ENCODE assay signal across 1 cellular context in genomic region chr15:77944002-77944867, GRCh38.
TF ChIP-seq lines count a peak whose summit lies in the region.

No MANE protein-coding gene starts in this region.

TF ChIP-seq in HepG2, 621 proteins besides CTCF, POLR2A, EP300 and RAD21 (continued from another document and continues in another):
- TF ChIP-seq, protein P1, sequence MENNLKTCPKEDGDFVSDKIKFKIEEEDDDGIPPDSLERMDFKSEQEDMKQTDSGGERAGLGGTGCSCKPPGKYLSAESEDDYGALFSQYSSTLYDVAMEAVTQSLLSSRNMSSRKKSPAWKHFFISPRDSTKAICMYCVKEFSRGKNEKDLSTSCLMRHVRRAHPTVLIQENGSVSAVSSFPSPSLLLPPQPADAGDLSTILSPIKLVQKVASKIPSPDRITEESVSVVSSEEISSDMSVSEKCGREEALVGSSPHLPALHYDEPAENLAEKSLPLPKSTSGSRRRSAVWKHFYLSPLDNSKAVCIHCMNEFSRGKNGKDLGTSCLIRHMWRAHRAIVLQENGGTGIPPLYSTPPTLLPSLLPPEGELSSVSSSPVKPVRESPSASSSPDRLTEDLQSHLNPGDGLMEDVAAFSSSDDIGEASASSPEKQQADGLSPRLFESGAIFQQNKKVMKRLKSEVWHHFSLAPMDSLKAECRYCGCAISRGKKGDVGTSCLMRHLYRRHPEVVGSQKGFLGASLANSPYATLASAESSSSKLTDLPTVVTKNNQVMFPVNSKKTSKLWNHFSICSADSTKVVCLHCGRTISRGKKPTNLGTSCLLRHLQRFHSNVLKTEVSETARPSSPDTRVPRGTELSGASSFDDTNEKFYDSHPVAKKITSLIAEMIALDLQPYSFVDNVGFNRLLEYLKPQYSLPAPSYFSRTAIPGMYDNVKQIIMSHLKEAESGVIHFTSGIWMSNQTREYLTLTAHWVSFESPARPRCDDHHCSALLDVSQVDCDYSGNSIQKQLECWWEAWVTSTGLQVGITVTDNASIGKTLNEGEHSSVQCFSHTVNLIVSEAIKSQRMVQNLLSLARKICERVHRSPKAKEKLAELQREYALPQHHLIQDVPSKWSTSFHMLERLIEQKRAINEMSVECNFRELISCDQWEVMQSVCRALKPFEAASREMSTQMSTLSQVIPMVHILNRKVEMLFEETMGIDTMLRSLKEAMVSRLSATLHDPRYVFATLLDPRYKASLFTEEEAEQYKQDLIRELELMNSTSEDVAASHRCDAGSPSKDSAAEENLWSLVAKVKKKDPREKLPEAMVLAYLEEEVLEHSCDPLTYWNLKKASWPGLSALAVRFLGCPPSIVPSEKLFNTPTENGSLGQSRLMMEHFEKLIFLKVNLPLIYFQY (CRISPR knock-in tag; IDR thresholded peaks at IDR 0.05; ENCODE audit: borderline replicate concordance): no peak
- TF ChIP-seq FOXP4 (CRISPR knock-in tag; IDR thresholded peaks at IDR 0.05) (no peak), ZNF75D (CRISPR knock-in tag; IDR thresholded peaks at IDR 0.05; ENCODE audit: borderline replicate concordance) (no peak), ZNF333 (CRISPR knock-in tag; IDR thresholded peaks at IDR 0.05; ENCODE audit: borderline replicate concordance) (no peak), SOX5 (CRISPR knock-in tag; IDR thresholded peaks at IDR 0.05; ENCODE audit: borderline replicate concordance) (no peak), UBTF (CRISPR knock-in tag; IDR thresholded peaks at IDR 0.05) (peak; percentile 70), FOXO1 (CRISPR knock-in tag; IDR thresholded peaks at IDR 0.05) (peak; percentile 15; the same call in 1 of the 2 replicates), MXD4 (CRISPR knock-in tag; IDR thresholded peaks at IDR 0.05) (no peak; the same call in 1 of the 2 replicates), GTF3A (CRISPR knock-in tag; conservative IDR thresholded peaks at IDR 0.05) (no peak), ZNF224 (CRISPR knock-in tag; IDR thresholded peaks at IDR 0.05) (no peak), ZBTB37 (CRISPR knock-in tag; IDR thresholded peaks at IDR 0.05) (no peak), SP2 (CRISPR knock-in tag; IDR thresholded peaks at IDR 0.05) (no peak), CEBPB (IDR thresholded peaks at IDR 0.05; ENCODE audit: borderline replicate concordance, low read depth, low read length) (no peak), ZNF326 (CRISPR knock-in tag; IDR thresholded peaks at IDR 0.05; ENCODE audit: borderline replicate concordance) (no peak), PHF5A (CRISPR knock-in tag; IDR thresholded peaks at IDR 0.05; ENCODE audit: low read depth, unreplicated experiment) (no peak), DMAP1 (CRISPR knock-in tag; IDR thresholded peaks at IDR 0.05) (peak; percentile 41; the same call in 1 of the 2 replicates), ERF (CRISPR knock-in tag; IDR thresholded peaks at IDR 0.05) (peak; percentile 88), MED13 (CRISPR knock-in tag; IDR thresholded peaks at IDR 0.05) (no peak), ZNF101 (CRISPR knock-in tag; IDR thresholded peaks at IDR 0.05; ENCODE audit: borderline replicate concordance, low read depth) (no peak), ZSCAN12 (CRISPR knock-in tag; IDR thresholded peaks at IDR 0.05) (no peak), ZSCAN22 (CRISPR knock-in tag; IDR thresholded peaks at IDR 0.05) (no peak), ZNF451 (CRISPR knock-in tag; IDR thresholded peaks at IDR 0.05) (no peak), ZNF441 (CRISPR knock-in tag; IDR thresholded peaks at IDR 0.05; ENCODE audit: borderline replicate concordance) (peak; percentile 49; the same call in 1 of the 2 replicates), ZNF331 (CRISPR knock-in tag; IDR thresholded peaks at IDR 0.05) (0 out of 2 replicates have a peak, but pooled peaks have one; percentile 32), ZNF337 (CRISPR knock-in tag; IDR thresholded peaks at IDR 0.05; ENCODE audit: borderline replicate concordance, low read depth) (0 out of 2 replicates have a peak, but pooled peaks have one; percentile 34), IRX3 (CRISPR knock-in tag; IDR thresholded peaks at IDR 0.05; ENCODE audit: borderline replicate concordance, low read depth) (no peak), REXO4 (CRISPR knock-in tag; IDR thresholded peaks at IDR 0.05; ENCODE audit: borderline replicate concordance) (no peak), ZNF138 (CRISPR knock-in tag; IDR thresholded peaks at IDR 0.05; ENCODE audit: low read depth) (no peak)
- TF ChIP-seq, protein P2, sequence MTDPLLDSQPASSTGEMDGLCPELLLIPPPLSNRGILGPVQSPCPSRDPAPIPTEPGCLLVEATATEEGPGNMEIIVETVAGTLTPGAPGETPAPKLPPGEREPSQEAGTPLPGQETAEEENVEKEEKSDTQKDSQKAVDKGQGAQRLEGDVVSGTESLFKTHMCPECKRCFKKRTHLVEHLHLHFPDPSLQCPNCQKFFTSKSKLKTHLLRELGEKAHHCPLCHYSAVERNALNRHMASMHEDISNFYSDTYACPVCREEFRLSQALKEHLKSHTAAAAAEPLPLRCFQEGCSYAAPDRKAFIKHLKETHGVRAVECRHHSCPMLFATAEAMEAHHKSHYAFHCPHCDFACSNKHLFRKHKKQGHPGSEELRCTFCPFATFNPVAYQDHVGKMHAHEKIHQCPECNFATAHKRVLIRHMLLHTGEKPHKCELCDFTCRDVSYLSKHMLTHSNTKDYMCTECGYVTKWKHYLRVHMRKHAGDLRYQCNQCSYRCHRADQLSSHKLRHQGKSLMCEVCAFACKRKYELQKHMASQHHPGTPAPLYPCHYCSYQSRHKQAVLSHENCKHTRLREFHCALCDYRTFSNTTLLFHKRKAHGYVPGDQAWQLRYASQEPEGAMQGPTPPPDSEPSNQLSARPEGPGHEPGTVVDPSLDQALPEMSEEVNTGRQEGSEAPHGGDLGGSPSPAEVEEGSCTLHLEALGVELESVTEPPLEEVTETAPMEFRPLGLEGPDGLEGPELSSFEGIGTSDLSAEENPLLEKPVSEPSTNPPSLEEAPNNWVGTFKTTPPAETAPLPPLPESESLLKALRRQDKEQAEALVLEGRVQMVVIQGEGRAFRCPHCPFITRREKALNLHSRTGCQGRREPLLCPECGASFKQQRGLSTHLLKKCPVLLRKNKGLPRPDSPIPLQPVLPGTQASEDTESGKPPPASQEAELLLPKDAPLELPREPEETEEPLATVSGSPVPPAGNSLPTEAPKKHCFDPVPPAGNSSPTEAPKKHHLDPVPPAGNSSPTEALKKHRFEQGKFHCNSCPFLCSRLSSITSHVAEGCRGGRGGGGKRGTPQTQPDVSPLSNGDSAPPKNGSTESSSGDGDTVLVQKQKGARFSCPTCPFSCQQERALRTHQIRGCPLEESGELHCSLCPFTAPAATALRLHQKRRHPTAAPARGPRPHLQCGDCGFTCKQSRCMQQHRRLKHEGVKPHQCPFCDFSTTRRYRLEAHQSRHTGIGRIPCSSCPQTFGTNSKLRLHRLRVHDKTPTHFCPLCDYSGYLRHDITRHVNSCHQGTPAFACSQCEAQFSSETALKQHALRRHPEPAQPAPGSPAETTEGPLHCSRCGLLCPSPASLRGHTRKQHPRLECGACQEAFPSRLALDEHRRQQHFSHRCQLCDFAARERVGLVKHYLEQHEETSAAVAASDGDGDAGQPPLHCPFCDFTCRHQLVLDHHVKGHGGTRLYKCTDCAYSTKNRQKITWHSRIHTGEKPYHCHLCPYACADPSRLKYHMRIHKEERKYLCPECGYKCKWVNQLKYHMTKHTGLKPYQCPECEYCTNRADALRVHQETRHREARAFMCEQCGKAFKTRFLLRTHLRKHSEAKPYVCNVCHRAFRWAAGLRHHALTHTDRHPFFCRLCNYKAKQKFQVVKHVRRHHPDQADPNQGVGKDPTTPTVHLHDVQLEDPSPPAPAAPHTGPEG (CRISPR knock-in tag; IDR thresholded peaks at IDR 0.05): no peak
- TF ChIP-seq, protein P3, sequence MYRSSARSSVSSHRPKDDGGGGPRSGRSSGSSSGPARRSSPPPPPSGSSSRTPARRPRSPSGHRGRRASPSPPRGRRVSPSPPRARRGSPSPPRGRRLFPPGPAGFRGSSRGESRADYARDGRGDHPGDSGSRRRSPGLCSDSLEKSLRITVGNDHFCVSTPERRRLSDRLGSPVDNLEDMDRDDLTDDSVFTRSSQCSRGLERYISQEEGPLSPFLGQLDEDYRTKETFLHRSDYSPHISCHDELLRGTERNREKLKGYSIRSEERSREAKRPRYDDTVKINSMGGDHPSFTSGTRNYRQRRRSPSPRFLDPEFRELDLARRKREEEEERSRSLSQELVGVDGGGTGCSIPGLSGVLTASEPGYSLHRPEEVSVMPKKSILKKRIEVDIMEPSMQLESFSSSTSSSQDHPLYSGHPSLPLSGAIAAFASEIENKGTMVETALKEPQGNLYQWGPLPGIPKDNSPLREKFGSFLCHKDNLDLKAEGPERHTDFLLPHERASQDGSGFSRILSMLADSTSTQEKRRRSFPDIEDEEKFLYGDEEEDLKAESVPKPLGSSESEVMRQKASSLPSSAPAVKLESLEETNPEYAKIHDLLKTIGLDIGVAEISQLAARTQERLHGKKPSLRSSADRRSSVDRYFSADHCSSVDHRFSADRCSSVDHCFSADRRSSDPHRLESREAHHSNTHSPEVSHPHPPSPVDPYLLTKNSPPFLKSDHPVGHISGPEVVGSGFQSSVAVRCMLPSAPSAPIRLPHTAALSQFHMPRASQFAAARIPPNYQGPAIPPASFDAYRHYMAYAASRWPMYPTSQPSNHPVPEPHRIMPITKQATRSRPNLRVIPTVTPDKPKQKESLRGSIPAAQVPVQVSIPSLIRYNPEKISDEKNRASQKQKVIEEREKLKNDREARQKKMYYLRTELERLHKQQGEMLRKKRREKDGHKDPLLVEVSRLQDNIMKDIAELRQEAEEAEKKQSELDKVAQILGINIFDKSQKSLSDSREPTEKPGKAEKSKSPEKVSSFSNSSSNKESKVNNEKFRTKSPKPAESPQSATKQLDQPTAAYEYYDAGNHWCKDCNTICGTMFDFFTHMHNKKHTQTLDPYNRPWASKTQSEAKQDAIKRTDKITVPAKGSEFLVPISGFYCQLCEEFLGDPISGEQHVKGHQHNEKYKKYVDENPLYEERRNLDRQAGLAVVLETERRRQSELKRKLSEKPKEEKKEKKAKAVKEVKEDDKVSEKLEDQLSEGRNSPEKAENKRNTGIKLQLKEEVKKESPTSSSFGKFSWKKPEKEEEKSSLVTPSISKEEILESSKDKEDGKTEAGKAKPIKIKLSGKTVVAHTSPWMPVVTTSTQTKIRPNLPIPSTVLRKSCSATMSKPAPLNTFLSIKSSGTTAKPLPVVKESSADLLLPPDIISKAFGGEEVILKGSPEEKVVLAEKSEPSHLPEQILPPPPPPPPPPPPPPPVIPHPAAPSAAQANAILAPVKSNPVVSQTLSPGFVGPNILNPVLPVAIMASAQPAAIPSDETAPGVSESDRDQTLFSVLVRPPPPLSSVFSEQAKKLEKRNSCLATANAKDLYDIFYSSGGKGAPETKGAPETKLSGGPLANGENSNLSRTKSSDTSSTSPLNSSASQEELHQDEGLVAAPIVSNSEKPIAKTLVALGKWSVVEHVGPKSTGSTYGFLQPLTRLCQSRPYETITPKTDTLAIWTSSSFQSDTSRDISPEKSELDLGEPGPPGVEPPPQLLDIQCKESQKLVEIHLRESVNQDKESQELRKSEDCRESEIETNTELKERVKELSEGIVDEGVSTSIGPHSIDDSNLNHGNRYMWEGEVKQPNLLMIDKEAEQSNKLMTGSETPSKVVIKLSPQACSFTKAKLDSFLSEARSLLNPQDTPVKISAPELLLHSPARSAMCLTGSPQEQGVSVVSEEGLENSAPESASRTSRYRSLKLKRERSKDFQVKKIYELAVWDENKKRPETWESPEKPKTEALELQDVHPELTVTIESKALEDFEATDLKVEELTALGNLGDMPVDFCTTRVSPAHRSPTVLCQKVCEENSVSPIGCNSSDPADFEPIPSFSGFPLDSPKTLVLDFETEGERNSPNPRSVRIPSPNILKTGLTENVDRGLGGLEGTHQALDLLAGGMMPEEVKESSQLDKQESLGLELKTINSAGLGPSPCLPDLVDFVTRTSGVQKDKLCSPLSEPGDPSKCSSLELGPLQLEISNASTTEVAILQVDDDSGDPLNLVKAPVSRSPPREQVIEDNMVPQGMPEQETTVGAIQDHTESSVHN (CRISPR knock-in tag; IDR thresholded peaks at IDR 0.05): no peak
- TF ChIP-seq, protein P4, sequence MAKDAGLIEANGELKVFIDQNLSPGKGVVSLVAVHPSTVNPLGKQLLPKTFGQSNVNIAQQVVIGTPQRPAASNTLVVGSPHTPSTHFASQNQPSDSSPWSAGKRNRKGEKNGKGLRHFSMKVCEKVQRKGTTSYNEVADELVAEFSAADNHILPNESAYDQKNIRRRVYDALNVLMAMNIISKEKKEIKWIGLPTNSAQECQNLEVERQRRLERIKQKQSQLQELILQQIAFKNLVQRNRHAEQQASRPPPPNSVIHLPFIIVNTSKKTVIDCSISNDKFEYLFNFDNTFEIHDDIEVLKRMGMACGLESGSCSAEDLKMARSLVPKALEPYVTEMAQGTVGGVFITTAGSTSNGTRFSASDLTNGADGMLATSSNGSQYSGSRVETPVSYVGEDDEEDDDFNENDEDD (CRISPR knock-in tag; IDR thresholded peaks at IDR 0.05; ENCODE audit: borderline replicate concordance): peak; percentile 82; the same call in 1 of the 2 replicates
